In the genomic region with DNA sequence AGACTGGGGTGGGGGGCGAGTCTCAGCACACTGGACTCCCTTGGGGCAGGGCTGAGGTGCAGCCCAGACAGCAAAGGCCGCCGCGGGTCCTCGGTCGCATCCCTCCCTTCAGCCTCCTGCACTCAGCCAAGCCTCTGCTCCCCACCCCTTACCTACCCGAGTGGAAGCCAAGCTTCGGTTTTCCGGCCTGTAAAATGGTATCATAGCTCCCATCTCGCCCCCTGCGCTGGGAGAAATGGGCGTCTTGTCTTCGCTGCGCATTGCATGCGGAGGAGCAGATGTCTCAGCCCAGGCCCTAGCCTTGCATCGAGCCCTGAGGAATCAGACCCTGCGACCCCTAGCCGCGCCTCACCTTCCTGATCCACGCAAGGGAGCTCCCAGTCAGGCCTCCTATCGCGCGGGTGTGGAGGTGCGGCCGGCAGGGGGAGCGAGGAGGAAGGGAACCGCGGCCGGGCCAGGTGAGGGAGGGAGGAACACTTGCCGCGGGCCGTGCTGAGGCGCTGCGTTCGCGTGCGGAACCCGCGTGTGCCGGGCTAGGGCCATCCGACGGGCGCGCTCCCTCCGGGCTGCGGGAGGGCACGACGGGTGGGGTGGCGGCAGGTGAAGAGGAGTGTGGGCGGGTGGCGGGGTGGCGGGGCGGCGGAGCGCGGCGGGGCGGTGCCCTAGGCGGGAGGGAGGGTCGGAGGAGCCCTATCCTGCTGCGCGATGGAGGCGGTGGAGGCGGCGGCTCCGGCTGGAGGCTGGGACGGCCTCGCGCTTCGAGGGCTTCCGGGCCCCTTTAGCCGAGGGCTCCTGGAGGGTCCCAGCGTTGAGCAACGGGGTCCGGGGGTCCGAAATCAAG, we compare ENCODE assay signal across 8 cellular contexts. TPM values are rescaled to one million over a fixed set of nuclear protein-coding genes. Genes with fewer than 3 reads are reported as not detected.
A peak's percentile ranks its signal among the peaks of the same experiment; 100 is the strongest.
DNase-seq lines count a peak whose midpoint lies in the region; ATAC-seq, FAIRE-seq and TF ChIP-seq lines count a peak whose summit lies in the region.

No MANE protein-coding gene starts in this region.

- no peak overlapping the region for H3K27ac Mint-ChIP-seq in nephron progenitor cell
- H3K27ac Mint-ChIP-seq in type B pancreatic cell, result no peak overlapping the region

- no peak for ATAC-seq in GM18858 (IDR thresholded peaks at IDR 0.05; ENCODE audit: unreplicated experiment)

- peak overlapping the region; percentile 52 to 55 for H3K4me3 ChIP-seq in duodenal mucosa (ENCODE audit: low read depth in 1 of 2, low read length in 2 of 2)

- peak; percentile 57 for TF ChIP-seq CTCF in D721Med (IDR thresholded peaks at IDR 0.05; ENCODE audit: insufficient read depth, missing control alignments)
- TF ChIP-seq CTCF in LNCAP (IDR thresholded peaks at IDR 0.05), result peak; percentile 84
- peak; percentile 22 for TF ChIP-seq CTCF in nephron progenitor cell (IDR thresholded peaks at IDR 0.05)
- TF ChIP-seq CTCF in type B pancreatic cell (conservative IDR thresholded peaks at IDR 0.05), result peak; percentile 54

- H3K9me3 Mint-ChIP-seq in nephron progenitor cell, result peaks cover 7% of the 10 kb centered on the region
- H3K9me3 Mint-ChIP-seq in type B pancreatic cell, result no peaks in the 10 kb centered on the region

- no peak overlapping the region for H3K9ac ChIP-seq in duodenal mucosa (ENCODE audit: low read depth in 1 of 2, low read length in 2 of 2)

- no peaks in the 10 kb centered on the region for H3K36me3 ChIP-seq in duodenal mucosa (ENCODE audit: control insufficient read depth in 1 of 2, insufficient read depth in 2 of 2, low read length in 2 of 2)

- peaks cover 95% of the 10 kb centered on the region for H3K27me3 Mint-ChIP-seq in nephron progenitor cell (ENCODE audit: low read depth, poor library complexity)
- H3K27me3 Mint-ChIP-seq in type B pancreatic cell, result peaks cover 75% of the 10 kb centered on the region

- no peak overlapping the region for H3K27ac ChIP-seq in duodenal mucosa (ENCODE audit: low read depth, low read length)

- H3K4me1 Mint-ChIP-seq in nephron progenitor cell (peaks cover 46% of the 10 kb centered on the region), type B pancreatic cell (ENCODE audit: unreplicated experiment) (peaks cover 12% of the 10 kb centered on the region)

- peaks cover 54 to 68% of the 10 kb centered on the region in 2 donors for H3K27me3 ChIP-seq in duodenal mucosa (ENCODE audit: control insufficient read depth in 1 of 2, insufficient read depth in 2 of 2, low read length in 2 of 2)

- FAIRE-seq in D721Med (lab: Jason Lieb, UNC), result no peak

- no peak overlapping the region for H3K4me3 Mint-ChIP-seq in nephron progenitor cell
- peak overlapping the region; percentile 73 for H3K4me3 Mint-ChIP-seq in type B pancreatic cell

- H3K36me3 Mint-ChIP-seq in nephron progenitor cell (ENCODE audit: low read depth) (no peaks in the 10 kb centered on the region), type B pancreatic cell (no peaks in the 10 kb centered on the region)

- H3K4me1 ChIP-seq in duodenal mucosa (ENCODE audit: control insufficient read depth in 1 of 2, insufficient read depth in 2 of 2, low read length in 2 of 2), result peaks cover 3 to 18% of the 10 kb centered on the region in 2 donors

- DNase-seq in D721Med (ENCODE audit: insufficient read length, low spot score) (no peak), nephron progenitor cell (peak; percentile 65), type B pancreatic cell (ENCODE audit: extremely low spot score, unreplicated experiment) (no peak), NCI-H524 treated with DMSO at 0.1 percent for 48 hours (lab: John Stamatoyannopoulos, UW) (no peak)
- peak; percentile 74 for DNase-seq in activated CD4-positive, alpha-beta T cell treated with anti-CD3 and anti-CD28 coated beads, Interleukin-2, amount 50 U/mL, for 1 hour

- no peaks in the 10 kb centered on the region for H3K9me3 ChIP-seq in duodenal mucosa (ENCODE audit: control insufficient read depth in 1 of 2, low read length in 2 of 2)

RNA-seq across cellular contexts. Expression of gene TBX1, which starts 4.1 kb away (rescaled TPM):
- total RNA-seq in type B pancreatic cell (ENCODE audit: low replicate concordance), result 2.4 and 3.4 TPM in 2 replicates

RNA-seq across cellular contexts. Expression of gene GP1BB, which starts 33.2 kb away (rescaled TPM):
- 1.9 and 2.4 TPM in 2 replicates for total RNA-seq in type B pancreatic cell (ENCODE audit: low replicate concordance)

RNA-seq across cellular contexts. Expression of gene SEPTIN5, which starts 42.2 kb away (rescaled TPM):
- total RNA-seq in type B pancreatic cell (ENCODE audit: low replicate concordance), result 45.7 and 54.6 TPM in 2 replicates

Comparison
In these comparisons a context has a peak if more than half of its experiments do, and no peak if none do; other contexts are left out.
1. DNase-seq: peak in activated CD4-positive, alpha-beta T cell treated with anti-CD3 and anti-CD28 coated beads, Interleukin-2, amount 50 U/mL, for 1 hour (single experiment) and nephron progenitor cell (single experiment); none in D721Med (single experiment), type B pancreatic cell (single experiment) and NCI-H524 treated with DMSO at 0.1 percent for 48 hours (single experiment).
2. CTCF ChIP-seq: peak in every context shown above with its lines; median percentile 84 in LNCAP; 57 in D721Med; 54 in type B pancreatic cell; 22 in nephron progenitor cell.